8 cellular contexts compared by ENCODE assay signal in genomic region chr18:3447035-3447894, GRCh38. TPM values are rescaled to one million over a fixed set of nuclear protein-coding genes. Genes with fewer than 3 reads are reported as not detected.
DNase-seq lines count a peak whose midpoint lies in the region; ATAC-seq and TF ChIP-seq lines count a peak whose summit lies in the region.

No MANE protein-coding gene starts in this region.

- H3K4me3 ChIP-seq in left ventricle myocardium inferior (peak overlapping the region; percentile 91), gastrocnemius medialis (peak overlapping the region; percentile 71 to 97 (median 82))

- H3K9me3 ChIP-seq in left ventricle myocardium inferior (replicated peaks), result no peaks in the 10 kb centered on the region
- no peaks in the 10 kb centered on the region for H3K9me3 ChIP-seq in gastrocnemius medialis

- H3K27me3 Mint-ChIP-seq in CD14-positive monocyte (ENCODE audit: low read depth in 3 of 3) (peaks cover 0 to 4% (median 4%) of the 10 kb centered on the region in 3 donors), IgD-negative memory B cell (peaks cover 1% of the 10 kb centered on the region)
- no peaks in the 10 kb centered on the region for H3K27me3 Mint-ChIP-seq in activated naive CD4-positive, alpha-beta T cell treated with anti-CD3 and anti-CD28 coated beads, Interleukin-2, amount 50 U/mL, for 24 hours

- H3K36me3 ChIP-seq in left ventricle myocardium inferior (no peaks in the 10 kb centered on the region), gastrocnemius medialis (no peaks in the 10 kb centered on the region)

- in situ Hi-C loops in gastrocnemius medialis (cut with MboI; ENCODE audit: low sequenced_read_pairs in 4 of 4), result loop anchor here in 2 of 4 donors (10.0 kb wide), 3 partner anchors 148 to 218 kb away; no protein-coding TSS in a partner anchor

- H3K36me3 Mint-ChIP-seq in CD14-positive monocyte (no peaks in the 10 kb centered on the region), IgD-negative memory B cell (peaks cover 2% of the 10 kb centered on the region)
- peaks cover 2% of the 10 kb centered on the region for H3K36me3 Mint-ChIP-seq in activated naive CD4-positive, alpha-beta T cell treated with anti-CD3 and anti-CD28 coated beads, Interleukin-2, amount 50 U/mL, for 24 hours

- H3K4me1 Mint-ChIP-seq in CD14-positive monocyte (peaks cover 24% of the 10 kb centered on the region), IgD-negative memory B cell (peaks cover 3 to 18% (median 7%) of the 10 kb centered on the region in 3 donors)
- H3K4me1 Mint-ChIP-seq in activated naive CD4-positive, alpha-beta T cell treated with anti-CD3 and anti-CD28 coated beads, Interleukin-2, amount 50 U/mL, for 24 hours, result peaks cover 28% of the 10 kb centered on the region

- no peaks in the 10 kb centered on the region for H3K27me3 ChIP-seq in left ventricle myocardium inferior (ENCODE audit: low read depth)
- H3K27me3 ChIP-seq in gastrocnemius medialis, result no peaks in the 10 kb centered on the region

- TF ChIP-seq CTCF in CD14-positive monocyte (IDR thresholded peaks at IDR 0.05) (no peak), left ventricle myocardium inferior (IDR thresholded peaks at IDR 0.05; ENCODE audit: borderline replicate concordance) (no peak), gastrocnemius medialis (IDR thresholded peaks at IDR 0.05 in 4 of 5, conservative IDR thresholded peaks at IDR 0.05 in 1 of 5) (no peak)

- no peak for TF ChIP-seq POLR2A in gastrocnemius medialis (IDR thresholded peaks at IDR 0.05)

- H3K27ac Mint-ChIP-seq in CD14-positive monocyte (peak overlapping the region; percentile 100), IgD-negative memory B cell (peak overlapping the region; percentile 99 to 100 (median 100))
- H3K27ac Mint-ChIP-seq in activated naive CD4-positive, alpha-beta T cell treated with anti-CD3 and anti-CD28 coated beads, Interleukin-2, amount 50 U/mL, for 24 hours, result peak overlapping the region; percentile 94

- DNase-seq in CD14-positive monocyte (ENCODE audit: low spot score) (no peak), left ventricle myocardium inferior (peak; percentile 27), gastrocnemius medialis (no peak), HuH-7 (ENCODE audit: low spot score) (no peak)

- H3K9me3 Mint-ChIP-seq in CD14-positive monocyte (peaks cover 0 to 3% (median 0%) of the 10 kb centered on the region in 7 donors), IgD-negative memory B cell (no peaks in the 10 kb centered on the region)
- H3K9me3 Mint-ChIP-seq in activated naive CD4-positive, alpha-beta T cell treated with anti-CD3 and anti-CD28 coated beads, Interleukin-2, amount 50 U/mL, for 24 hours, result no peaks in the 10 kb centered on the region

- H3K4me1 ChIP-seq in left ventricle myocardium inferior, result peaks cover 56% of the 10 kb centered on the region
- peaks cover 4 to 6% of the 10 kb centered on the region in 2 donors for H3K4me1 ChIP-seq in gastrocnemius medialis

- intact Hi-C loops in CD14-positive monocyte (cut with micrococcal nuclease), result loop anchor here (5.0 to 10.0 kb wide), 5 partner anchors 150 to 792 kb away; partner anchors contain the start of genes MYL12B (in 1 of the 2) and SMCHD1 (in 1 of the 2)
- intact Hi-C loops in left ventricle myocardium inferior (cut with micrococcal nuclease), result loop anchor here (10.0 kb wide), 2 partner anchors 218 to 532 kb away; no protein-coding TSS in a partner anchor
- intact Hi-C loops in gastrocnemius medialis (cut with DNase I; ENCODE audit: low total_unique reads), result loop anchor here (10.0 kb wide), 1 partner anchor 792 kb away; the partner anchor contains the start of gene SMCHD1

- ATAC-seq in gastrocnemius medialis (no peak), GM21717 (IDR thresholded peaks at IDR 0.05; ENCODE audit: unreplicated experiment) (no peak), HG02852 (IDR thresholded peaks at IDR 0.05; ENCODE audit: unreplicated experiment) (no peak)

- H3K4me3 Mint-ChIP-seq in CD14-positive monocyte, result peak overlapping the region; percentile 90 to 94
- H3K4me3 Mint-ChIP-seq in IgD-negative memory B cell, result peak overlapping the region; percentile 87 to 99 (median 96)
- H3K4me3 Mint-ChIP-seq in activated naive CD4-positive, alpha-beta T cell treated with anti-CD3 and anti-CD28 coated beads, Interleukin-2, amount 50 U/mL, for 24 hours, result peak overlapping the region; percentile 91

- peak overlapping the region; percentile 99 for H3K27ac ChIP-seq in left ventricle myocardium inferior (replicated peaks)
- H3K27ac ChIP-seq in gastrocnemius medialis, result peak overlapping the region; percentile 98 to 99 (median 99)

RNA-seq across cellular contexts. Expression of gene TGIF1, which starts 2.7 kb away (rescaled TPM):
- 10 to 100 TPM; 32.2 to 39.8 TPM for polyA plus RNA-seq in CD14-positive monocyte
- 38.7 TPM for polyA plus RNA-seq in IgD-negative memory B cell
- total RNA-seq in left ventricle myocardium inferior, result 8.1 TPM
- 10 to 100 TPM; 33.8 to 90.8 (median 47.0) TPM for total RNA-seq in gastrocnemius medialis
